In genomic region chr10:12769326-12770044, GRCh38 we compare ENCODE assay signal across 24 cellular contexts.
"Had no signal": no experiment of that assay in that cellular context is flagged by ENCODE, and none has a peak within 500 bp of the region (broad histone marks: within the 10 kb centered on the region; RNA-seq: fewer than 3 reads in every experiment).

No MANE protein-coding gene starts in this region.

- H3K27me3 Mint-ChIP-seq: activated CD4-positive, alpha-beta T cell treated with anti-CD3 and anti-CD28 coated beads for 36 hours; activated CD8-positive, alpha-beta memory T cell treated with anti-CD3 and anti-CD28 coated beads, Interleukin-2, amount 10 ng/mL, durations not matched to agents 7 days and 5 days; activated naive CD4-positive, alpha-beta T cell treated with anti-CD3 and anti-CD28 coated beads, Interleukin-2, amount 50 U/mL, for 24 hours; dendritic cell treated with granulocyte-macrophage colony-stimulating factor and Interleukin-4, amounts not matched to agents 40 ng/mL and 50 ng/mL, for 4 days had no signal

- H3K4me1 Mint-ChIP-seq: activated CD4-positive, alpha-beta T cell treated with anti-CD3 and anti-CD28 coated beads for 36 hours; activated CD8-positive, alpha-beta memory T cell treated with anti-CD3 and anti-CD28 coated beads, Interleukin-2, amount 10 ng/mL, durations not matched to agents 7 days and 5 days had no signal

- ATAC-seq: activated CD4-positive, alpha-beta T cell treated with anti-CD3 and anti-CD28 coated beads for 36 hours; activated CD8-positive, alpha-beta memory T cell treated with anti-CD3 and anti-CD28 coated beads, Interleukin-2, amount 10 ng/mL, durations not matched to agents 7 days and 5 days; activated CD8-positive, alpha-beta T cell treated with anti-CD3 and anti-CD28 coated beads, Interleukin-2, amount 10 ng/mL, durations not matched to agents 7 days and 5 days; left cardiac atrium; left ventricle myocardium superior; mucosa of descending colon had no signal

- H3K9me3 ChIP-seq: ascending aorta, mucosa of descending colon, right atrium auricular region, spleen, thoracic aorta had no signal

- H3K27ac ChIP-seq: ascending aorta, right atrium auricular region, spleen, thoracic aorta had no signal

- H3K36me3 ChIP-seq: ascending aorta, thoracic aorta had no signal

- DNase-seq: activated CD4-positive, alpha-beta T cell treated with anti-CD3 and anti-CD28 coated beads for 36 hours; activated CD4-positive, CD25-positive, alpha-beta regulatory T cell; activated CD8-positive, alpha-beta memory T cell treated with anti-CD3 and anti-CD28 coated beads, Interleukin-2, amount 10 ng/mL, durations not matched to agents 7 days and 5 days; activated CD8-positive, alpha-beta T cell treated with anti-CD3 and anti-CD28 coated beads, Interleukin-2, amount 10 ng/mL, durations not matched to agents 7 days and 5 days; activated T-cell treated with anti-CD3 and anti-CD28 coated beads, Interleukin-2, amount 50 U/mL, for 48 hours; central memory CD4-positive, alpha-beta T cell; effector CD4-positive, alpha-beta T cell; left cardiac atrium; left ventricle myocardium superior; mucosa of descending colon; nephron progenitor cell; occipital lobe; spleen; stimulated activated naive CD4-positive, alpha-beta T cell treated with Interleukin-2 at 50 U/mL for 16 hours; trophoblast cell had no signal

- H3K36me3 Mint-ChIP-seq: activated CD8-positive, alpha-beta memory T cell treated with anti-CD3 and anti-CD28 coated beads, Interleukin-2, amount 10 ng/mL, durations not matched to agents 7 days and 5 days had no signal

- H3K4me1 ChIP-seq: ascending aorta, right atrium auricular region had no signal

- H3K9me3 Mint-ChIP-seq: activated naive CD4-positive, alpha-beta T cell treated with anti-CD3 and anti-CD28 coated beads, Interleukin-2, amount 50 U/mL, for 24 hours; activated T-helper 2 cell treated with anti-CD3 and anti-CD28 coated beads, Interferon-gamma antibody, Interleukin-2, Interleukin-4, amounts not matched to agents 10 μg/mL and 5 μg/mL and 100 μg/mL, durations not matched to agents 14 hours and 24 hours and 36 hours; nephron progenitor cell had no signal

- H3K4me3 ChIP-seq: ascending aorta, mucosa of descending colon, right atrium auricular region, spleen, thoracic aorta had no signal

- FAIRE-seq: frontal cortex, keratinocyte, urothelium cell line had no signal

- H3K27me3 ChIP-seq: ascending aorta, right atrium auricular region, spleen had no signal

- H3K27ac Mint-ChIP-seq: activated CD4-positive, alpha-beta T cell treated with anti-CD3 and anti-CD28 coated beads for 36 hours; activated CD8-positive, alpha-beta memory T cell treated with anti-CD3 and anti-CD28 coated beads, Interleukin-2, amount 10 ng/mL, durations not matched to agents 7 days and 5 days; activated CD8-positive, alpha-beta T cell treated with anti-CD3 and anti-CD28 coated beads, Interleukin-2, amount 10 ng/mL, durations not matched to agents 7 days and 5 days; activated naive CD4-positive, alpha-beta T cell treated with anti-CD3 and anti-CD28 coated beads, Interleukin-2, amount 50 U/mL, for 24 hours; activated T-helper 2 cell treated with anti-CD3 and anti-CD28 coated beads, Interferon-gamma antibody, Interleukin-2, Interleukin-4, amounts not matched to agents 10 μg/mL and 5 μg/mL and 100 μg/mL, durations not matched to agents 14 hours and 24 hours and 36 hours; dendritic cell treated with granulocyte-macrophage colony-stimulating factor and Interleukin-4, amounts not matched to agents 40 ng/mL and 50 ng/mL, for 4 days; nephron progenitor cell had no signal

- H3K4me3 Mint-ChIP-seq: activated CD4-positive, alpha-beta T cell treated with anti-CD3 and anti-CD28 coated beads for 36 hours; activated CD8-positive, alpha-beta memory T cell treated with anti-CD3 and anti-CD28 coated beads, Interleukin-2, amount 10 ng/mL, durations not matched to agents 7 days and 5 days; activated CD8-positive, alpha-beta T cell treated with anti-CD3 and anti-CD28 coated beads, Interleukin-2, amount 10 ng/mL, durations not matched to agents 7 days and 5 days; activated naive CD4-positive, alpha-beta T cell treated with anti-CD3 and anti-CD28 coated beads, Interleukin-2, amount 50 U/mL, for 24 hours; dendritic cell treated with granulocyte-macrophage colony-stimulating factor and Interleukin-4, amounts not matched to agents 40 ng/mL and 50 ng/mL, for 4 days; nephron progenitor cell had no signal
